Comparison of ENCODE assay signal across 1 cellular context in genomic region chr21:45869121-45870007, GRCh38.
A peak's percentile ranks its signal among the peaks of the same experiment; 100 is the strongest.
TF ChIP-seq lines count a peak whose summit lies in the region.

No MANE protein-coding gene starts in this region.

TF ChIP-seq in SK-N-SH, 30 proteins besides CTCF, POLR2A, EP300 and RAD21 (continued from another document):
- TF ChIP-seq FOSL2 (IDR thresholded peaks at IDR 0.05; ENCODE audit: borderline replicate concordance, low read depth) (peak; percentile 69), MEF2A (IDR thresholded peaks at IDR 0.05; ENCODE audit: borderline replicate concordance, low read depth) (no peak), MXI1 (IDR thresholded peaks at IDR 0.05; ENCODE audit: low read depth, low read length) (no peak), TEAD4 (IDR thresholded peaks at IDR 0.05; ENCODE audit: borderline replicate concordance, insufficient read depth) (no peak), TAF1 (IDR thresholded peaks at IDR 0.05; ENCODE audit: borderline replicate concordance, low read depth, low read length) (no peak), CHD2 (IDR thresholded peaks at IDR 0.05; ENCODE audit: low read length, partially characterized antibody) (no peak), SMC3 (IDR thresholded peaks at IDR 0.05; ENCODE audit: low read depth, low read length) (no peak), EZH2phosphoT487 (IDR thresholded peaks at IDR 0.05; ENCODE audit: borderline replicate concordance, low read depth) (no peak), TCF12 (IDR thresholded peaks at IDR 0.05) (peak; percentile 44; the same call in 1 of the 2 replicates), YY1 (IDR thresholded peaks at IDR 0.05; ENCODE audit: low read depth) (no peak), MAX (IDR thresholded peaks at IDR 0.05; ENCODE audit: low read depth) (peak; percentile 17; the same call in 1 of the 2 replicates), JUND (IDR thresholded peaks at IDR 0.05) (peak; percentile 42; the same call in 1 of the 2 replicates), PBX3 (IDR thresholded peaks at IDR 0.05) (no peak), NRF1 (IDR thresholded peaks at IDR 0.05; ENCODE audit: low read depth, low read length) (no peak), IRF3 (IDR thresholded peaks at IDR 0.05; ENCODE audit: low read depth, low read length) (no peak), RXRA (IDR thresholded peaks at IDR 0.05; ENCODE audit: borderline replicate concordance, low read depth) (no peak)
- TF ChIP-seq, protein P1, sequence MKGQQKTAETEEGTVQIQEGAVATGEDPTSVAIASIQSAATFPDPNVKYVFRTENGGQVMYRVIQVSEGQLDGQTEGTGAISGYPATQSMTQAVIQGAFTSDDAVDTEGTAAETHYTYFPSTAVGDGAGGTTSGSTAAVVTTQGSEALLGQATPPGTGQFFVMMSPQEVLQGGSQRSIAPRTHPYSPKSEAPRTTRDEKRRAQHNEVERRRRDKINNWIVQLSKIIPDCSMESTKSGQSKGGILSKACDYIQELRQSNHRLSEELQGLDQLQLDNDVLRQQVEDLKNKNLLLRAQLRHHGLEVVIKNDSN (IDR thresholded peaks at IDR 0.05; ENCODE audit: borderline replicate concordance, low read depth): no peak
- TF ChIP-seq, protein P2, sequence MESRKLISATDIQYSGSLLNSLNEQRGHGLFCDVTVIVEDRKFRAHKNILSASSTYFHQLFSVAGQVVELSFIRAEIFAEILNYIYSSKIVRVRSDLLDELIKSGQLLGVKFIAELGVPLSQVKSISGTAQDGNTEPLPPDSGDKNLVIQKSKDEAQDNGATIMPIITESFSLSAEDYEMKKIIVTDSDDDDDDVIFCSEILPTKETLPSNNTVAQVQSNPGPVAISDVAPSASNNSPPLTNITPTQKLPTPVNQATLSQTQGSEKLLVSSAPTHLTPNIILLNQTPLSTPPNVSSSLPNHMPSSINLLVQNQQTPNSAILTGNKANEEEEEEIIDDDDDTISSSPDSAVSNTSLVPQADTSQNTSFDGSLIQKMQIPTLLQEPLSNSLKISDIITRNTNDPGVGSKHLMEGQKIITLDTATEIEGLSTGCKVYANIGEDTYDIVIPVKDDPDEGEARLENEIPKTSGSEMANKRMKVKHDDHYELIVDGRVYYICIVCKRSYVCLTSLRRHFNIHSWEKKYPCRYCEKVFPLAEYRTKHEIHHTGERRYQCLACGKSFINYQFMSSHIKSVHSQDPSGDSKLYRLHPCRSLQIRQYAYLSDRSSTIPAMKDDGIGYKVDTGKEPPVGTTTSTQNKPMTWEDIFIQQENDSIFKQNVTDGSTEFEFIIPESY (IDR thresholded peaks at IDR 0.05; ENCODE audit: borderline replicate concordance, low read depth): no peak
TF ChIP-seq in SK-N-SH: peak in this region for 5.
